Comparison of ENCODE assay signal across 1 cellular context in the genomic region with DNA sequence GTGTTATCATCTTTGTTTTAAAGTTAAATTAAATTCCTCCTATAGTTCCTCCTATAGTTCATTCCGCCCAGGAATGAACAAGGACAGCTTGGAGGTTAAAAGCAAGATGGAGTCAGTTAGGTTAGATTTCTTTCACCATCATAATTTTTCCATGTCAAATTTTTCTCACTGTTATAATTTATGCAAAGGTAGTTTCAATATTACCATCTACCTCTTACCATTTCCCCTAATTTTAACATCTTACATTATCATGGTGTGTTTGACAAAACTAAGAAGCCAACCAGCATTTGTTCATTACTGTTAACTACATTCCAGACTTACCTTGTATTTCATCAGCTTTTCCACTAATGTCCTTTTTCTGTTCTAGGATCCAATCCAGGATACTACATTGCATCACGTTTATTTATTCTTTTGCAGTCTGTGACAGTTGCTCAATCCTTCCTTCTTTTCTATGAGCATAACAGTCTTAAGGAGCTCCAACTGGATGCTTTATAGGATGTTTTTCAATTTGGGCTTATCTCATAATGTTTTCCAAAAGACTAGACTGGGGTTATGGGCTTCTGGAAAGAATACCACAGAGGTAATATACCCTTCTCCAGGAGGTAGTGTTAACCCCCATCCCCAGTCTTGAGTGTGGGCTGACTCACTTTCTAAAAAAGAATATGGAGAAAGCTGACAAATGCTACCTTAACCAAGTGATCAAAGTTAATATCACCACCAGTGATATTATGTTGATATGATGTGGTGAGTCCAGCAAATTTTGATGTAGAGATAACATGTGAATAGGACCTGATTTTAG.
TF ChIP-seq lines count a peak whose summit lies in the region.

No MANE protein-coding gene starts in this region.

TF ChIP-seq in HEK293, 187 proteins besides CTCF, POLR2A, EP300 and RAD21 (continued from another document):
- TF ChIP-seq, protein P1, sequence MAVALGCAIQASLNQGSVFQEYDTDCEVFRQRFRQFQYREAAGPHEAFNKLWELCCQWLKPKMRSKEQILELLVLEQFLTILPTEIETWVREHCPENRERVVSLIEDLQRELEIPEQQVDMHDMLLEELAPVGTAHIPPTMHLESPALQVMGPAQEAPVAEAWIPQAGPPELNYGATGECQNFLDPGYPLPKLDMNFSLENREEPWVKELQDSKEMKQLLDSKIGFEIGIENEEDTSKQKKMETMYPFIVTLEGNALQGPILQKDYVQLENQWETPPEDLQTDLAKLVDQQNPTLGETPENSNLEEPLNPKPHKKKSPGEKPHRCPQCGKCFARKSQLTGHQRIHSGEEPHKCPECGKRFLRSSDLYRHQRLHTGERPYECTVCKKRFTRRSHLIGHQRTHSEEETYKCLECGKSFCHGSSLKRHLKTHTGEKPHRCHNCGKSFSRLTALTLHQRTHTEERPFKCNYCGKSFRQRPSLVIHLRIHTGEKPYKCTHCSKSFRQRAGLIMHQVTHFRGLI (tag by site-specific recombination; IDR thresholded peaks at IDR 0.05) = no peak
- TF ChIP-seq ZNF555 (tag by site-specific recombination; conservative IDR thresholded peaks at IDR 0.05) (no peak), ZNF624 (tag by site-specific recombination; IDR thresholded peaks at IDR 0.05) (no peak), ZNF2 (tag by site-specific recombination; IDR thresholded peaks at IDR 0.05) (no peak), ZNF132 (tag by site-specific recombination; IDR thresholded peaks at IDR 0.05; ENCODE audit: borderline replicate concordance) (no peak), ZNF174 (tag by site-specific recombination; IDR thresholded peaks at IDR 0.05) (no peak), GLI4 (tag by site-specific recombination; IDR thresholded peaks at IDR 0.05) (no peak), ZNF514 (tag by site-specific recombination; IDR thresholded peaks at IDR 0.05) (no peak), ZBTB1 (tag by site-specific recombination; IDR thresholded peaks at IDR 0.05) (no peak), ZFHX2 (tag by site-specific recombination; conservative IDR thresholded peaks at IDR 0.05) (no peak), ZNF184 (tag by site-specific recombination; IDR thresholded peaks at IDR 0.05) (no peak), KLF1 (tag by site-specific recombination; IDR thresholded peaks at IDR 0.05) (no peak), ZNF10 (tag by site-specific recombination; IDR thresholded peaks at IDR 0.05) (no peak), ZEB2 (tag by site-specific recombination; IDR thresholded peaks at IDR 0.05) (peak; percentile 72; the same call in 1 of the 2 replicates), ZNF560 (tag by site-specific recombination; IDR thresholded peaks at IDR 0.05; ENCODE audit: borderline replicate concordance) (no peak), ZNF623 (tag by site-specific recombination; IDR thresholded peaks at IDR 0.05) (no peak), ZNF391 (tag by site-specific recombination; IDR thresholded peaks at IDR 0.05; ENCODE audit: borderline replicate concordance, low read depth) (no peak), ZNF544 (tag by site-specific recombination; IDR thresholded peaks at IDR 0.05) (no peak), KLF16 (tag by site-specific recombination; IDR thresholded peaks at IDR 0.05) (no peak), PRDM1 (tag by site-specific recombination; IDR thresholded peaks at IDR 0.05) (no peak), GLI2 (tag by site-specific recombination; IDR thresholded peaks at IDR 0.05; ENCODE audit: borderline replicate concordance, low read depth) (no peak), ZNF350 (tag by site-specific recombination; IDR thresholded peaks at IDR 0.05) (no peak), ZNF558 (tag by site-specific recombination; IDR thresholded peaks at IDR 0.05) (peak; percentile 48; the same call in 1 of the 2 replicates), EGR2 (tag by site-specific recombination; IDR thresholded peaks at IDR 0.05; ENCODE audit: low read depth) (no peak), ZNF223 (tag by site-specific recombination; IDR thresholded peaks at IDR 0.05) (no peak), KLF7 (tag by site-specific recombination; IDR thresholded peaks at IDR 0.05; ENCODE audit: borderline replicate concordance) (no peak), ZNF175 (tag by site-specific recombination; IDR thresholded peaks at IDR 0.05) (no peak), ZBTB20 (tag by site-specific recombination; IDR thresholded peaks at IDR 0.05) (no peak), ZNF426 (tag by site-specific recombination; IDR thresholded peaks at IDR 0.05) (no peak), ZNF658 (tag by site-specific recombination; IDR thresholded peaks at IDR 0.05) (no peak)
- TF ChIP-seq, protein P2, sequence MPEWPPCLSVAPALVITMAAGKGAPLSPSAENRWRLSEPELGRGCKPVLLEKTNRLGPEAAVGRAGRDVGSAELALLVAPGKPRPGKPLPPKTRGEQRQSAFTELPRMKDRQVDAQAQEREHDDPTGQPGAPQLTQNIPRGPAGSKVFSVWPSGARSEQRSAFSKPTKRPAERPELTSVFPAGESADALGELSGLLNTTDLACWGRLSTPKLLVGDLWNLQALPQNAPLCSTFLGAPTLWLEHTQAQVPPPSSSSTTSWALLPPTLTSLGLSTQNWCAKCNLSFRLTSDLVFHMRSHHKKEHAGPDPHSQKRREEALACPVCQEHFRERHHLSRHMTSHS (tag by site-specific recombination; IDR thresholded peaks at IDR 0.05) = no peak
- TF ChIP-seq, protein P3, sequence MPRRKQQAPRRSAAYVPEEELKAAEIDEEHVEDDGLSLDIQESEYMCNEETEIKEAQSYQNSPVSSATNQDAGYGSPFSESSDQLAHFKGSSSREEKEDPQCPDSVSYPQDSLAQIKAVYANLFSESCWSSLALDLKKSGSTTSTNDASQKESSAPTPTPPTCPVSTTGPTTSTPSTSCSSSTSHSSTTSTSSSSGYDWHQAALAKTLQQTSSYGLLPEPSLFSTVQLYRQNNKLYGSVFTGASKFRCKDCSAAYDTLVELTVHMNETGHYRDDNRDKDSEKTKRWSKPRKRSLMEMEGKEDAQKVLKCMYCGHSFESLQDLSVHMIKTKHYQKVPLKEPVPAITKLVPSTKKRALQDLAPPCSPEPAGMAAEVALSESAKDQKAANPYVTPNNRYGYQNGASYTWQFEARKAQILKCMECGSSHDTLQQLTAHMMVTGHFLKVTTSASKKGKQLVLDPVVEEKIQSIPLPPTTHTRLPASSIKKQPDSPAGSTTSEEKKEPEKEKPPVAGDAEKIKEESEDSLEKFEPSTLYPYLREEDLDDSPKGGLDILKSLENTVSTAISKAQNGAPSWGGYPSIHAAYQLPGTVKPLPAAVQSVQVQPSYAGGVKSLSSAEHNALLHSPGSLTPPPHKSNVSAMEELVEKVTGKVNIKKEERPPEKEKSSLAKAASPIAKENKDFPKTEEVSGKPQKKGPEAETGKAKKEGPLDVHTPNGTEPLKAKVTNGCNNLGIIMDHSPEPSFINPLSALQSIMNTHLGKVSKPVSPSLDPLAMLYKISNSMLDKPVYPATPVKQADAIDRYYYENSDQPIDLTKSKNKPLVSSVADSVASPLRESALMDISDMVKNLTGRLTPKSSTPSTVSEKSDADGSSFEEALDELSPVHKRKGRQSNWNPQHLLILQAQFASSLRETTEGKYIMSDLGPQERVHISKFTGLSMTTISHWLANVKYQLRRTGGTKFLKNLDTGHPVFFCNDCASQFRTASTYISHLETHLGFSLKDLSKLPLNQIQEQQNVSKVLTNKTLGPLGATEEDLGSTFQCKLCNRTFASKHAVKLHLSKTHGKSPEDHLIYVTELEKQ (tag by site-specific recombination; IDR thresholded peaks at IDR 0.05; ENCODE audit: borderline replicate concordance) = no peak
- TF ChIP-seq, protein P4, sequence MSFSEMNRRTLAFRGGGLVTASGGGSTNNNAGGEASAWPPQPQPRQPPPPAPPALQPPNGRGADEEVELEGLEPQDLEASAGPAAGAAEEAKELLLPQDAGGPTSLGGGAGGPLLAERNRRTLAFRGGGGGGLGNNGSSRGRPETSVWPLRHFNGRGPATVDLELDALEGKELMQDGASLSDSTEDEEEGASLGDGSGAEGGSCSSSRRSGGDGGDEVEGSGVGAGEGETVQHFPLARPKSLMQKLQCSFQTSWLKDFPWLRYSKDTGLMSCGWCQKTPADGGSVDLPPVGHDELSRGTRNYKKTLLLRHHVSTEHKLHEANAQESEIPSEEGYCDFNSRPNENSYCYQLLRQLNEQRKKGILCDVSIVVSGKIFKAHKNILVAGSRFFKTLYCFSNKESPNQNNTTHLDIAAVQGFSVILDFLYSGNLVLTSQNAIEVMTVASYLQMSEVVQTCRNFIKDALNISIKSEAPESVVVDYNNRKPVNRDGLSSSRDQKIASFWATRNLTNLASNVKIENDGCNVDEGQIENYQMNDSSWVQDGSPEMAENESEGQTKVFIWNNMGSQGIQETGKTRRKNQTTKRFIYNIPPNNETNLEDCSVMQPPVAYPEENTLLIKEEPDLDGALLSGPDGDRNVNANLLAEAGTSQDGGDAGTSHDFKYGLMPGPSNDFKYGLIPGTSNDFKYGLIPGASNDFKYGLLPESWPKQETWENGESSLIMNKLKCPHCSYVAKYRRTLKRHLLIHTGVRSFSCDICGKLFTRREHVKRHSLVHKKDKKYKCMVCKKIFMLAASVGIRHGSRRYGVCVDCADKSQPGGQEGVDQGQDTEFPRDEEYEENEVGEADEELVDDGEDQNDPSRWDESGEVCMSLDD (tag by site-specific recombination; IDR thresholded peaks at IDR 0.05) = no peak
- TF ChIP-seq, protein P5, sequence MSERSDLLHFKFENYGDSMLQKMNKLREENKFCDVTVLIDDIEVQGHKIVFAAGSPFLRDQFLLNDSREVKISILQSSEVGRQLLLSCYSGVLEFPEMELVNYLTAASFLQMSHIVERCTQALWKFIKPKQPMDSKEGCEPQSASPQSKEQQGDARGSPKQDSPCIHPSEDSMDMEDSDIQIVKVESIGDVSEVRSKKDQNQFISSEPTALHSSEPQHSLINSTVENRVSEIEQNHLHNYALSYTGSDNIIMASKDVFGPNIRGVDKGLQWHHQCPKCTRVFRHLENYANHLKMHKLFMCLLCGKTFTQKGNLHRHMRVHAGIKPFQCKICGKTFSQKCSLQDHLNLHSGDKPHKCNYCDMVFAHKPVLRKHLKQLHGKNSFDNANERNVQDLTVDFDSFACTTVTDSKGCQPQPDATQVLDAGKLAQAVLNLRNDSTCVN (tag by site-specific recombination; optimal IDR thresholded peaks at IDR 0.05) = no peak
- TF ChIP-seq, protein P6, sequence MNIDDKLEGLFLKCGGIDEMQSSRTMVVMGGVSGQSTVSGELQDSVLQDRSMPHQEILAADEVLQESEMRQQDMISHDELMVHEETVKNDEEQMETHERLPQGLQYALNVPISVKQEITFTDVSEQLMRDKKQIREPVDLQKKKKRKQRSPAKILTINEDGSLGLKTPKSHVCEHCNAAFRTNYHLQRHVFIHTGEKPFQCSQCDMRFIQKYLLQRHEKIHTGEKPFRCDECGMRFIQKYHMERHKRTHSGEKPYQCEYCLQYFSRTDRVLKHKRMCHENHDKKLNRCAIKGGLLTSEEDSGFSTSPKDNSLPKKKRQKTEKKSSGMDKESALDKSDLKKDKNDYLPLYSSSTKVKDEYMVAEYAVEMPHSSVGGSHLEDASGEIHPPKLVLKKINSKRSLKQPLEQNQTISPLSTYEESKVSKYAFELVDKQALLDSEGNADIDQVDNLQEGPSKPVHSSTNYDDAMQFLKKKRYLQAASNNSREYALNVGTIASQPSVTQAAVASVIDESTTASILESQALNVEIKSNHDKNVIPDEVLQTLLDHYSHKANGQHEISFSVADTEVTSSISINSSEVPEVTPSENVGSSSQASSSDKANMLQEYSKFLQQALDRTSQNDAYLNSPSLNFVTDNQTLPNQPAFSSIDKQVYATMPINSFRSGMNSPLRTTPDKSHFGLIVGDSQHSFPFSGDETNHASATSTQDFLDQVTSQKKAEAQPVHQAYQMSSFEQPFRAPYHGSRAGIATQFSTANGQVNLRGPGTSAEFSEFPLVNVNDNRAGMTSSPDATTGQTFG (tag by site-specific recombination; IDR thresholded peaks at IDR 0.05; ENCODE audit: borderline replicate concordance) = no peak
- TF ChIP-seq, protein P7, sequence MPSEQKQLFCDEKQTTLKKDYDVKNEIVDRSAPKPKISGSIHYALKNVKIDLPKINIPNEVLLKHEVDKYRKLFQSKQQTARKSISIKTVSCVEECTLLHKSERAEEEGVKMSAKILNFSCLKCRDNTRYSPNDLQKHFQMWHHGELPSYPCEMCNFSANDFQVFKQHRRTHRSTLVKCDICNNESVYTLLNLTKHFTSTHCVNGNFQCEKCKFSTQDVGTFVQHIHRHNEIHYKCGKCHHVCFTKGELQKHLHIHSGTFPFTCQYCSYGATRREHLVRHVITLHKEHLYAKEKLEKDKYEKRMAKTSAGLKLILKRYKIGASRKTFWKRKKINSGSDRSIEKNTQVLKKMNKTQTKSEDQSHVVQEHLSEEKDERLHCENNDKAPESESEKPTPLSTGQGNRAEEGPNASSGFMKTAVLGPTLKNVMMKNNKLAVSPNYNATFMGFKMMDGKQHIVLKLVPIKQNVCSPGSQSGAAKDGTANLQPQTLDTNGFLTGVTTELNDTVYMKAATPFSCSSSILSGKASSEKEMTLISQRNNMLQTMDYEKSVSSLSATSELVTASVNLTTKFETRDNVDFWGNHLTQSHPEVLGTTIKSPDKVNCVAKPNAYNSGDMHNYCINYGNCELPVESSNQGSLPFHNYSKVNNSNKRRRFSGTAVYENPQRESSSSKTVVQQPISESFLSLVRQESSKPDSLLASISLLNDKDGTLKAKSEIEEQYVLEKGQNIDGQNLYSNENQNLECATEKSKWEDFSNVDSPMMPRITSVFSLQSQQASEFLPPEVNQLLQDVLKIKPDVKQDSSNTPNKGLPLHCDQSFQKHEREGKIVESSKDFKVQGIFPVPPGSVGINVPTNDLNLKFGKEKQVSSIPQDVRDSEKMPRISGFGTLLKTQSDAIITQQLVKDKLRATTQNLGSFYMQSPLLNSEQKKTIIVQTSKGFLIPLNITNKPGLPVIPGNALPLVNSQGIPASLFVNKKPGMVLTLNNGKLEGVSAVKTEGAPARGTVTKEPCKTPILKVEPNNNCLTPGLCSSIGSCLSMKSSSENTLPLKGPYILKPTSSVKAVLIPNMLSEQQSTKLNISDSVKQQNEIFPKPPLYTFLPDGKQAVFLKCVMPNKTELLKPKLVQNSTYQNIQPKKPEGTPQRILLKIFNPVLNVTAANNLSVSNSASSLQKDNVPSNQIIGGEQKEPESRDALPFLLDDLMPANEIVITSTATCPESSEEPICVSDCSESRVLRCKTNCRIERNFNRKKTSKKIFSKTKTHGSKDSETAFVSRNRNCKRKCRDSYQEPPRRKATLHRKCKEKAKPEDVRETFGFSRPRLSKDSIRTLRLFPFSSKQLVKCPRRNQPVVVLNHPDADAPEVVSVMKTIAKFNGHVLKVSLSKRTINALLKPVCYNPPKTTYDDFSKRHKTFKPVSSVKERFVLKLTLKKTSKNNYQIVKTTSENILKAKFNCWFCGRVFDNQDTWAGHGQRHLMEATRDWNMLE (tag by site-specific recombination; conservative IDR thresholded peaks at IDR 0.05; ENCODE audit: low read depth) = peak; percentile 51
